Comparison of ENCODE assay signal across 22 cellular contexts in genomic region chr7:141402277-141402996, GRCh38.
DNase-seq lines count a peak whose midpoint lies in the region; ATAC-seq and TF ChIP-seq lines count a peak whose summit lies in the region.
"Had no signal": no experiment of that assay in that cellular context is flagged by ENCODE, and none has a peak within 500 bp of the region (broad histone marks: within the 10 kb centered on the region; RNA-seq: fewer than 3 reads in every experiment).

No MANE protein-coding gene starts in this region.

- H3K27ac ChIP-seq in heart left ventricle (peak overlapping the region in 6 of 12 donors; percentile 28 to 55 (median 34)), neural cell (ENCODE audit: low read length) (no peak overlapping the region), temporal lobe (ENCODE audit: low read depth, low read length) (peak overlapping the region; percentile 31)
- H3K27ac ChIP-seq: Peyer's patch had no signal

- H3K79me2 ChIP-seq in neural cell (replicated peaks; ENCODE audit: insufficient read depth, low read length), result no peaks in the 10 kb centered on the region

- ATAC-seq in heart left ventricle, result peak; percentile 52 to 78 (median 72)
- ATAC-seq: HCT116 had no signal

- TF ChIP-seq RAD21 in neural cell (conservative IDR thresholded peaks at IDR 0.05), result no peak

- H3K36me3 ChIP-seq in heart left ventricle (no peaks in the 10 kb centered on the region), neural cell (ENCODE audit: insufficient read depth, low read length) (peaks cover 4% of the 10 kb centered on the region)
- H3K36me3 ChIP-seq: BE2C, Peyer's patch had no signal

- H3K9me3 ChIP-seq in heart left ventricle, result no peaks in the 10 kb centered on the region
- no peaks in the 10 kb centered on the region for H3K9me3 ChIP-seq in neural cell (ENCODE audit: low read length)
- H3K9me3 ChIP-seq: BE2C, Peyer's patch, SK-N-SH had no signal

- no peaks in the 10 kb centered on the region for H3K27me3 ChIP-seq in heart left ventricle
- H3K27me3 ChIP-seq in neural cell (ENCODE audit: insufficient read depth, low read depth, low read length), result no peaks in the 10 kb centered on the region
- H3K27me3 ChIP-seq: BE2C, Peyer's patch had no signal

- H2AFZ ChIP-seq in neural cell (ENCODE audit: low read depth, low read length), result no peak overlapping the region

- no peaks in the 10 kb centered on the region for H4K20me1 ChIP-seq in neural cell (ENCODE audit: insufficient read depth)

- TF ChIP-seq CTCF in heart left ventricle (IDR thresholded peaks at IDR 0.05), result no peak
- TF ChIP-seq CTCF in neural cell (IDR thresholded peaks at IDR 0.05; ENCODE audit: poor library complexity, severe bottlenecking), result no peak

- TF ChIP-seq EP300 in neural cell (conservative IDR thresholded peaks at IDR 0.05; ENCODE audit: poor library complexity, severe bottlenecking), result no peak

- no peaks in the 10 kb centered on the region for H3K9me2 ChIP-seq in neural cell (ENCODE audit: insufficient read depth, low read length)
- H3K9me2 ChIP-seq: SK-N-SH had no signal

- no peaks in the 10 kb centered on the region for H3F3A ChIP-seq in neural cell (ENCODE audit: insufficient read depth, low read length, poor library complexity, severe bottlenecking)

- H3K4me1 ChIP-seq in heart left ventricle, result peaks cover 0 to 52% (median 5%) of the 10 kb centered on the region in 12 donors
- H3K4me1 ChIP-seq: Peyer's patch had no signal

- H3K4me2 ChIP-seq in neural cell (ENCODE audit: low read length), result no peak overlapping the region
- H3K4me2 ChIP-seq: SK-N-SH had no signal

- WGBS in heart left ventricle, 4 donors, result 45 to 59% (median 52%) methylated on average over 9 of the region's 9 CpGs

- peak; percentile 8 for DNase-seq in activated gamma-delta T cell (lab: John Stamatoyannopoulos, UW)
- DNase-seq in activated gamma-delta T cell treated with Interleukin-2 at 50 U/mL for 16 hours, result no peak
- peak in 4 of 5 donors; percentile 22 to 68 (median 61) for DNase-seq in heart left ventricle
- DNase-seq in cortex of kidney (lab: John Stamatoyannopoulos, UW), result no peak
- no peak for DNase-seq in NCI-H82 (lab: John Stamatoyannopoulos, UW)
- DNase-seq in OCI-M1 (lab: John Stamatoyannopoulos, UW), result no peak
- DNase-seq: BE2C; CD4-positive, CD25-positive, alpha-beta regulatory T cell; COR-L47; DMS 273 treated with DMSO at 0.1 percent for 48 hours; GDM1; MM.1S; NCI-H1092; NCI-H1436 treated with DMSO at 0.1 percent for 48 hours; NCI-H2081; NCI-H2227 treated with DMSO at 0.1 percent for 48 hours; NCI-H510A treated with DMSO at 0.1 percent for 48 hours; Peyer's patch; SK-N-SH had no signal

- no peak for TF ChIP-seq POLR2A in heart left ventricle (IDR thresholded peaks at IDR 0.05)

- H3K4me3 ChIP-seq in heart left ventricle (no peak overlapping the region), neural cell (ENCODE audit: low read length) (no peak overlapping the region)
- H3K4me3 ChIP-seq: Peyer's patch had no signal

- H3K9ac ChIP-seq in neural cell (ENCODE audit: low read length), result no peak overlapping the region
- H3K9ac ChIP-seq: SK-N-SH had no signal

- intact Hi-C loops in heart left ventricle (cut with DNase I), result no loop called here

TF ChIP-seq in neural cell, 6 proteins besides CTCF, POLR2A, EP300 and RAD21:
- TF ChIP-seq POLR2AphosphoS5 (IDR thresholded peaks at IDR 0.05) (peak; percentile 11), EZH2 (IDR thresholded peaks at IDR 0.05; ENCODE audit: borderline replicate concordance, insufficient read depth, low read length, poor library complexity, severe bottlenecking) (no peak), TAF1 (IDR thresholded peaks at IDR 0.05; ENCODE audit: low read depth) (no peak)

Comparison
In these comparisons a context has a peak if more than half of its experiments do, and no peak if none do; other contexts are left out.
1. DNase-seq: peak in activated gamma-delta T cell (single experiment) and heart left ventricle (4 of 5); none in activated gamma-delta T cell treated with Interleukin-2 at 50 U/mL for 16 hours (single experiment), cortex of kidney (single experiment), NCI-H82 (single experiment) and OCI-M1 (single experiment).